Comparison of ENCODE assay signal across 12 cellular contexts in the genomic region with DNA sequence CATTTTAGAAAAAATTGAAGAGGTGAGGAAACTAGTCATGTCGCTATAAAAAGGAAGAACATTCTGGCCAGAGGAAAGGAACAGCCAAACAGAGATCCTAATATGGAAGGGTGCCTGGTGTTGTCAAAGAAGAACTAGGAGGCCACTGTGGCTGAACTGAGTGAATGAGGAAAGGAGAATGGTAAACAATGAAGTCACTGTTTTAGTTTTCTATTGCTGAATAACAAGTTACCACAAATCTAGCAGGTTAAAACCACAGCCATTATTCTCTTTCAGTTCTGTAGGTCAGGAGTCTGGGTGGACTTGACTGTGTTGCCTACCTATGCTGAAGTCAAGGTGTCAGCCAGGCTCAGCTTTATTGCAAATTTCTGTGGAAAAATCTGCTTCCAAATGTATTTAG.
A peak's percentile ranks its signal among the peaks of the same experiment; 100 is the strongest.
DNase-seq lines count a peak whose midpoint lies in the region; ATAC-seq and TF ChIP-seq lines count a peak whose summit lies in the region.
"Had no signal": no experiment of that assay in that cellular context is flagged by ENCODE, and none has a peak within 500 bp of the region (broad histone marks: within the 10 kb centered on the region; RNA-seq: fewer than 3 reads in every experiment).

No MANE protein-coding gene starts in this region.

- H3K36me3 Mint-ChIP-seq in endothelial cell (ENCODE audit: low read depth, unreplicated experiment) = no peaks in the 10 kb centered on the region
- no peaks in the 10 kb centered on the region for H3K36me3 Mint-ChIP-seq in activated CD4-positive, alpha-beta memory T cell treated with anti-CD3 and anti-CD28 coated beads for 36 hours

- no peak overlapping the region for H3K27ac Mint-ChIP-seq in endothelial cell (ENCODE audit: unreplicated experiment)
- no peak overlapping the region for H3K27ac Mint-ChIP-seq in activated CD4-positive, alpha-beta memory T cell treated with anti-CD3 and anti-CD28 coated beads for 36 hours
- H3K27ac Mint-ChIP-seq: activated T-cell treated with anti-CD3 and anti-CD28 coated beads, Interleukin-2, amount 50 U/mL, for 24 hours; T-helper 2 cell treated with Interferon-gamma antibody and Interleukin-4, amounts not matched to agents 5 μg/mL and 100 μg/mL, for 36 hours had no signal

- POLR2A ChIA-PET in activated CD4-positive, alpha-beta memory T cell treated with anti-CD3 and anti-CD28 coated beads for 36 hours (lab: Charles Lee) = no interaction called here

- H3K4me3 ChIP-seq in stomach smooth muscle (ENCODE audit: low read length in 2 of 2) = no peak overlapping the region

- no peaks in the 10 kb centered on the region for H3K36me3 ChIP-seq in stomach smooth muscle (ENCODE audit: control insufficient read depth in 2 of 2, insufficient read depth in 2 of 2, low read length in 2 of 2)

- no peak for DNase-seq in endothelial cell (ENCODE audit: low spot score)
- DNase-seq in activated CD4-positive, alpha-beta memory T cell treated with anti-CD3 and anti-CD28 coated beads for 36 hours = no peak
- no peak for DNase-seq in stimulated activated naive CD4-positive, alpha-beta T cell treated with Interleukin-2 at 50 U/mL for 16 hours (lab: John Stamatoyannopoulos, UW)
- DNase-seq: activated T-cell treated with anti-CD3 and anti-CD28 coated beads, Interleukin-2, amount 50 U/mL, for 24 hours; dermis blood vessel endothelial cell; DND-41; NCI-H2171 treated with DMSO at 0.1 percent for 48 hours had no signal

- no peaks in the 10 kb centered on the region for H3K27me3 ChIP-seq in stomach smooth muscle (ENCODE audit: control insufficient read depth in 1 of 2, insufficient read depth in 2 of 2, low read length in 2 of 2)

- H3K9me3 ChIP-seq in stomach smooth muscle (ENCODE audit: control insufficient read depth in 2 of 2, low read length in 2 of 2) = no peaks in the 10 kb centered on the region

- CTCF ChIA-PET in activated CD4-positive, alpha-beta memory T cell treated with anti-CD3 and anti-CD28 coated beads for 36 hours (lab: Charles Lee) = no interaction called here

- no peaks in the 10 kb centered on the region for H3K9me3 Mint-ChIP-seq in endothelial cell (ENCODE audit: unreplicated experiment)
- H3K9me3 Mint-ChIP-seq in activated CD4-positive, alpha-beta memory T cell treated with anti-CD3 and anti-CD28 coated beads for 36 hours = no peaks in the 10 kb centered on the region
- H3K9me3 Mint-ChIP-seq: activated T-cell treated with anti-CD3 and anti-CD28 coated beads, Interleukin-2, amount 50 U/mL, for 24 hours; T-helper 2 cell treated with Interferon-gamma antibody and Interleukin-4, amounts not matched to agents 5 μg/mL and 100 μg/mL, for 36 hours had no signal

- peak overlapping the region; percentile 7 for H3K27ac ChIP-seq in stomach smooth muscle (ENCODE audit: low read length)

- intact Hi-C loops in activated CD4-positive, alpha-beta memory T cell treated with anti-CD3 and anti-CD28 coated beads for 36 hours (cut with micrococcal nuclease) = no loop called here

- ATAC-seq in GM19372 (IDR thresholded peaks at IDR 0.05; ENCODE audit: low read depth, unreplicated experiment) (peak; percentile 70), HG02763 (IDR thresholded peaks at IDR 0.05; ENCODE audit: unreplicated experiment) (peak; percentile 84), HG03571 (IDR thresholded peaks at IDR 0.05; ENCODE audit: unreplicated experiment) (peak; percentile 86)

- H3K4me1 ChIP-seq in stomach smooth muscle (ENCODE audit: control insufficient read depth, insufficient read depth, low read length) = no peaks in the 10 kb centered on the region

- TF ChIP-seq CTCF in endothelial cell (IDR thresholded peaks at IDR 0.05; ENCODE audit: unreplicated experiment) = no peak

- peak overlapping the region in 1 of 2 donors; percentile 37 for H3K9ac ChIP-seq in stomach smooth muscle (ENCODE audit: low read length in 2 of 2)

- no peak overlapping the region for H3K4me3 Mint-ChIP-seq in endothelial cell (ENCODE audit: unreplicated experiment)
- no peak overlapping the region for H3K4me3 Mint-ChIP-seq in activated CD4-positive, alpha-beta memory T cell treated with anti-CD3 and anti-CD28 coated beads for 36 hours
- H3K4me3 Mint-ChIP-seq: activated T-cell treated with anti-CD3 and anti-CD28 coated beads, Interleukin-2, amount 50 U/mL, for 24 hours; T-helper 2 cell treated with Interferon-gamma antibody and Interleukin-4, amounts not matched to agents 5 μg/mL and 100 μg/mL, for 36 hours had no signal

- peaks cover 3% of the 10 kb centered on the region for H3K27me3 Mint-ChIP-seq in endothelial cell (ENCODE audit: unreplicated experiment)
- H3K27me3 Mint-ChIP-seq in activated CD4-positive, alpha-beta memory T cell treated with anti-CD3 and anti-CD28 coated beads for 36 hours = peaks cover 1% of the 10 kb centered on the region

- peaks cover 10% of the 10 kb centered on the region for H3K4me1 Mint-ChIP-seq in endothelial cell (ENCODE audit: unreplicated experiment)
- H3K4me1 Mint-ChIP-seq in activated CD4-positive, alpha-beta memory T cell treated with anti-CD3 and anti-CD28 coated beads for 36 hours (ENCODE audit: low read depth) = no peaks in the 10 kb centered on the region
